ENCODE assay signal across 18 cellular contexts in genomic region chr12:112236386-112236785, GRCh38.
DNase-seq lines count a peak whose midpoint lies in the region; ATAC-seq and TF ChIP-seq lines count a peak whose summit lies in the region.
"Had no signal": no experiment of that assay in that cellular context is flagged by ENCODE, and none has a peak within 500 bp of the region (broad histone marks: within the 10 kb centered on the region; RNA-seq: fewer than 3 reads in every experiment).

No MANE protein-coding gene starts in this region.

- H2BK5ac ChIP-seq in trophoblast cell (ENCODE audit: low read depth, low read length, poor library complexity), result no peak overlapping the region

- no peak overlapping the region for H3K4me2 ChIP-seq in GM23248 (ENCODE audit: unreplicated experiment)
- H3K4me2 ChIP-seq in trophoblast cell (ENCODE audit: low read length), result no peak overlapping the region

- H4K12ac ChIP-seq in trophoblast cell (ENCODE audit: low read depth, low read length), result no peak overlapping the region

- no peaks in the 10 kb centered on the region; the same call in 1 of the 2 replicates for H3F3A ChIP-seq in GM23248 (ENCODE audit: insufficient read depth)

- no peaks in the 10 kb centered on the region for H3K9me3 ChIP-seq in GM23248 (ENCODE audit: low read depth)
- H3K9me3 ChIP-seq in trophoblast cell (ENCODE audit: insufficient read depth, low read depth, low read length), result no peaks in the 10 kb centered on the region
- H3K9me3 ChIP-seq in heart right ventricle, result no peaks in the 10 kb centered on the region
- H3K9me3 ChIP-seq: Peyer's patch, SJSA1 had no signal

- in situ Hi-C loops in GM23248 (cut with MboI) (no loop called here), astrocyte of the spinal cord (cut with HindIII; ENCODE audit: low sequenced_read_pairs) (no loop called here)

- no peak overlapping the region for H4K8ac ChIP-seq in trophoblast cell (ENCODE audit: low read depth, low read length)

- H3K27me3 ChIP-seq in GM23248 (replicated peaks; ENCODE audit: insufficient read depth), result no peaks in the 10 kb centered on the region
- H3K27me3 ChIP-seq in trophoblast cell (ENCODE audit: insufficient read depth, low read length), result no peaks in the 10 kb centered on the region
- no peaks in the 10 kb centered on the region for H3K27me3 ChIP-seq in heart right ventricle
- H3K27me3 ChIP-seq: Peyer's patch, SJSA1 had no signal

- H3K9ac ChIP-seq in GM23248, result no peak overlapping the region
- H3K9ac ChIP-seq in trophoblast cell (ENCODE audit: low read length), result no peak overlapping the region

- H3K9me2 ChIP-seq in GM23248 (ENCODE audit: insufficient read depth), result no peaks in the 10 kb centered on the region

- H3K36me3 ChIP-seq in GM23248 (ENCODE audit: low read depth) (peaks cover 51% of the 10 kb centered on the region), trophoblast cell (ENCODE audit: control insufficient read depth in 1 of 2, insufficient read depth in 2 of 2, low read length in 2 of 2) (peaks cover 14 to 24% of the 10 kb centered on the region in 2 experiments), heart right ventricle (peaks cover 0 to 100% (median 67%) of the 10 kb centered on the region in 9 donors)

- intact Hi-C loops in heart right ventricle (cut with DNase I), result loop anchor here in 1 of 10 donors (10.0 kb wide), 1 partner anchor 92 kb away; no protein-coding TSS in a partner anchor

- 19 to 27% methylated on average over 1 of the region's 1 CpG for WGBS in GM23248 (ENCODE audit: low coverage in 1 of 2, low lambda C conversion rate in 2 of 2, missing lambda C conversion rate in 2 of 2), 2 experiments
- whole genome bisulfite sequencing in trophoblast cell (ENCODE audit: extremely low coverage, insufficient coverage, insufficient read length), result no CpG with 5 or more reads among the region's 1 CpG
- 62 to 77% methylated on average over 1 of the region's 1 CpG for WGBS in heart right ventricle, 2 donors

- no peak overlapping the region for H3K4ac ChIP-seq in trophoblast cell (ENCODE audit: low read depth, low read length)

- H3K79me2 ChIP-seq in GM23248 (ENCODE audit: insufficient read depth) (no peaks in the 10 kb centered on the region), trophoblast cell (ENCODE audit: control insufficient read depth, insufficient read depth, low read length, poor library complexity) (peaks cover 3% of the 10 kb centered on the region)

- DNase-seq in GM23248 (peak; percentile 38), astrocyte of the spinal cord (ENCODE audit: low read depth, low spot score) (peak; percentile 3), trophoblast cell (peak; percentile 18 to 79), DMS 273 (lab: John Stamatoyannopoulos, UW; ENCODE audit: unreplicated experiment) (no peak), HT-29 (ENCODE audit: low spot score) (no peak), heart right ventricle (no peak)
- DNase-seq: AML-193; DND-41; GF-D8; HCEC 1CT; NCI-H1105; NCI-H1694 treated with DMSO at 0.1 percent for 48 hours; NCI-H748 treated with DMSO at 0.1 percent for 48 hours; NK-92 treated with Interleukin-12 subunit alpha and Interleukin-12 subunit beta, amount 100 ng/mL, for 24 hours; Peyer's patch had no signal

- H3K27ac ChIP-seq in GM23248, result no peak overlapping the region
- no peak overlapping the region for H3K27ac ChIP-seq in trophoblast cell (ENCODE audit: low read depth, low read length)
- H3K27ac ChIP-seq in heart right ventricle, result no peak overlapping the region
- H3K27ac ChIP-seq: Peyer's patch, SJSA1 had no signal

- no peak overlapping the region for H2BK12ac ChIP-seq in trophoblast cell (ENCODE audit: low read length)

- H3K23ac ChIP-seq in trophoblast cell (ENCODE audit: low read length), result no peak overlapping the region

- no peak overlapping the region for H2BK120ac ChIP-seq in trophoblast cell (ENCODE audit: insufficient read depth, low read length, poor library complexity)

- no peaks in the 10 kb centered on the region for H4K20me1 ChIP-seq in GM23248 (ENCODE audit: insufficient read depth)

- H2AFZ ChIP-seq in GM23248 (no peak overlapping the region), trophoblast cell (ENCODE audit: insufficient read depth, low read length, poor library complexity) (no peak overlapping the region)

- H3K18ac ChIP-seq in trophoblast cell (ENCODE audit: low read length), result no peak overlapping the region

- H2AK5ac ChIP-seq in trophoblast cell (ENCODE audit: low read length), result no peak overlapping the region

- ATAC-seq in GM19351 (IDR thresholded peaks at IDR 0.05; ENCODE audit: unreplicated experiment) (no peak), heart right ventricle (no peak)
- ATAC-seq: GM12878 had no signal

- peaks cover 3% of the 10 kb centered on the region for H3K79me1 ChIP-seq in trophoblast cell (ENCODE audit: low read length)

- H3K14ac ChIP-seq in trophoblast cell (ENCODE audit: low read length), result no peak overlapping the region

- no peak overlapping the region for H4K91ac ChIP-seq in trophoblast cell (ENCODE audit: low read depth, low read length)

- TF ChIP-seq CTCF in astrocyte of the spinal cord (IDR thresholded peaks at IDR 0.05; ENCODE audit: low read depth, low read length), result no peak
- no peak for TF ChIP-seq CTCF in heart right ventricle (IDR thresholded peaks at IDR 0.05)

- H3K4me1 ChIP-seq in GM23248 (ENCODE audit: insufficient read depth), result no peaks in the 10 kb centered on the region
- peaks cover 9 to 10% of the 10 kb centered on the region in 2 experiments for H3K4me1 ChIP-seq in trophoblast cell (ENCODE audit: control insufficient read depth in 1 of 2, insufficient read depth in 2 of 2, low read length in 2 of 2)
- H3K4me1 ChIP-seq in heart right ventricle, result no peaks in the 10 kb centered on the region
- H3K4me1 ChIP-seq: Peyer's patch, SJSA1 had no signal

- H3K4me3 ChIP-seq in GM23248, result no peak overlapping the region
- H3K4me3 ChIP-seq in astrocyte of the spinal cord (ENCODE audit: low read depth, low read length), result no peak overlapping the region
- H3K4me3 ChIP-seq in trophoblast cell (ENCODE audit: low read depth, low read length), result no peak overlapping the region
- no peak overlapping the region for H3K4me3 ChIP-seq in heart right ventricle
- H3K4me3 ChIP-seq: GM12878, Peyer's patch, SJSA1 had no signal

Comparison
In these comparisons a context has a peak if more than half of its experiments do, and no peak if none do; other contexts are left out.
1. DNase-seq: peak in GM23248 (single experiment), astrocyte of the spinal cord (single experiment) and trophoblast cell (2 of 2); none in DMS 273 (single experiment), HT-29 (single experiment) and heart right ventricle (0 of 2).